In genomic region chr19:7255119-7255518, GRCh38 we compare ENCODE assay signal across 12 cellular contexts.
"Had no signal": no experiment of that assay in that cellular context is flagged by ENCODE, and none has a peak within 500 bp of the region (broad histone marks: within the 10 kb centered on the region; RNA-seq: fewer than 3 reads in every experiment).

No MANE protein-coding gene starts in this region.

- ATAC-seq: activated CD8-positive, alpha-beta T cell treated with anti-CD3 and anti-CD28 coated beads, Interleukin-2, amount 10 ng/mL, durations not matched to agents 7 days and 5 days; foreskin keratinocyte; stimulated activated effector memory CD8-positive, alpha-beta T cell treated with anti-CD3 and anti-CD28 coated beads, Interleukin-12 subunit alpha, Interleukin-12 subunit beta, amount 100 ng/mL, for 72 hours had no signal

- H3K9me3 ChIP-seq: ascending aorta, tibial nerve had no signal

- H3K27me3 ChIP-seq: ascending aorta, cardiac muscle cell, foreskin keratinocyte, tibial nerve had no signal

- H3K36me3 Mint-ChIP-seq: stimulated activated effector memory CD8-positive, alpha-beta T cell treated with anti-CD3 and anti-CD28 coated beads, Interleukin-12 subunit alpha, Interleukin-12 subunit beta, amount 100 ng/mL, for 72 hours had no signal

- DNase-seq: activated CD8-positive, alpha-beta memory T cell treated with anti-CD3 and anti-CD28 coated beads, Interleukin-2, amount 50 U/mL, for 48 hours; activated CD8-positive, alpha-beta T cell treated with anti-CD3 and anti-CD28 coated beads, Interleukin-2, amount 10 ng/mL, durations not matched to agents 7 days and 5 days; foreskin keratinocyte; mesenchymal stem cell; posterior cingulate gyrus; right cardiac atrium; SW 1271 had no signal

- H3K27ac ChIP-seq: cardiac muscle cell, foreskin keratinocyte, tibial nerve had no signal

- H3K4me1 Mint-ChIP-seq: stimulated activated effector memory CD8-positive, alpha-beta T cell treated with anti-CD3 and anti-CD28 coated beads, Interleukin-12 subunit alpha, Interleukin-12 subunit beta, amount 100 ng/mL, for 72 hours had no signal

- H3K9me3 Mint-ChIP-seq: stimulated activated effector memory CD8-positive, alpha-beta T cell treated with anti-CD3 and anti-CD28 coated beads, Interleukin-12 subunit alpha, Interleukin-12 subunit beta, amount 100 ng/mL, for 72 hours had no signal

- H3K4me2 ChIP-seq: smooth muscle cell had no signal

- H3K4me1 ChIP-seq: foreskin keratinocyte had no signal

- H3K4me3 Mint-ChIP-seq: activated CD8-positive, alpha-beta T cell treated with anti-CD3 and anti-CD28 coated beads, Interleukin-2, amount 10 ng/mL, durations not matched to agents 7 days and 5 days; stimulated activated effector memory CD8-positive, alpha-beta T cell treated with anti-CD3 and anti-CD28 coated beads, Interleukin-12 subunit alpha, Interleukin-12 subunit beta, amount 100 ng/mL, for 72 hours had no signal

- H3K4me3 ChIP-seq: ascending aorta, cardiac muscle cell, smooth muscle cell, tibial nerve had no signal

- H3K27ac Mint-ChIP-seq: activated CD8-positive, alpha-beta T cell treated with anti-CD3 and anti-CD28 coated beads, Interleukin-2, amount 10 ng/mL, durations not matched to agents 7 days and 5 days; stimulated activated effector memory CD8-positive, alpha-beta T cell treated with anti-CD3 and anti-CD28 coated beads, Interleukin-12 subunit alpha, Interleukin-12 subunit beta, amount 100 ng/mL, for 72 hours had no signal

- H3K36me3 ChIP-seq: ascending aorta, cardiac muscle cell had no signal
